8 cellular contexts compared by ENCODE assay signal in the genomic region with DNA sequence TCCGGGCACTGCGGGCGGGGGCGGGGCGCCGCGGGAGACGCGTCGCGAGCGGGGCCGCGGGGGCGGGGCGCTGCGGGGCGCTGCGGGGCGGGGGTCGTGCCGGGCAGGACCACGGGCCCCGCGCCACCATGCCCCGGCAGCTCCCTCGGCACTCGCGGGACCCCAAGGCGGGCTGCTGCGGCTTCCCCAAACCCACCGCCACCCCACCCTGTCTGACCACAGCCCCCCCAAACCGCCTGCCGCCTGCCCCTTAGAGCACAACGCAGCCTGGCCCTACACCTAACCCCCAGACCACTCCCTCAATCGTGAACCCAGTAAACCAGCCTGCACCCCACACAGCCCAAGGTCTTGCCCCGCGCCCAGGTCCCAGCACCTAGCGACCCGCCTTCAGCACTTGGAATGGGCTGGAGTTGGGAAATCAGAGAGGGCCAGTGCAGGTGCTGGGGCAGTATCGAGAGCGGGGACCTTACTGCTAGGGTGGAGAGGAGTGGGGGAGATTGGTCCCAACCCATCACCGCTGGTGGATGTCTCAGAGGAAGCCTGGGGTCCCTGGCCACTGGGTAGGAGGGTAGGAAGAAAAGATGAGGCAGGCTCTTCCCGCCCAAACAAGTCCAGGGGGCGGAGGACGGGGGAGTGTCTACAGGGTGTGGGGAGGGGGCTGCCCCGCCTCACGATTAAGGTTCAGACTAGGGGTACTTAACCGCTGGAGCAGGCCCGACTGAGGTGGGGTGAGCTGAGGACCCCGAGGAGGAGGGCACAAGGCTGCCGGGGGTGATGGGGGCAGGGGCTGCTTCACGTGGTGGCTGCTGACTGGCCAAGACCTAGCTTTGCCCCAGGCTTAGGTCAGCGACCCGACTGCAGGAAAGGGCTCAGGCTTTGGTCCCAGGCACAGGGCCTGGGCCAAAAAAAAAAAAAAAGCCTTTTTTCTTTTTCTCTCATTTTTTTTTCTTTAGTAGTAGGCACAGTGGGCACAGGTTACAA. TPM values are rescaled to one million over a fixed set of nuclear protein-coding genes. Genes with fewer than 3 reads are reported as not detected.
DNase-seq lines count a peak whose midpoint lies in the region; ATAC-seq and TF ChIP-seq lines count a peak whose summit lies in the region.

No MANE protein-coding gene starts in this region.

- H3K9ac ChIP-seq in mucosa of rectum (ENCODE audit: low read depth in 1 of 2, low read length in 2 of 2): peak overlapping the region; percentile 82 to 100

- H3K27ac ChIP-seq in RWPE2 (ENCODE audit: poor library complexity, severe bottlenecking): peak overlapping the region; percentile 73
- peak overlapping the region; percentile 97 for H3K27ac ChIP-seq in ectodermal cell (ENCODE audit: insufficient read depth, low read depth, low read length, poor library complexity, severe bottlenecking)
- peak overlapping the region; percentile 95 to 99 for H3K27ac ChIP-seq in mucosa of rectum (ENCODE audit: low read depth in 2 of 2, low read length in 2 of 2)

- no peak for TF ChIP-seq CTCF in RWPE2 (IDR thresholded peaks at IDR 0.05; ENCODE audit: poor library complexity, severe bottlenecking)

- H3K36me3 ChIP-seq in RWPE2 (ENCODE audit: low read depth) (peaks cover 29% of the 10 kb centered on the region), ectodermal cell (ENCODE audit: control insufficient read depth, insufficient read depth, low read length) (peaks cover 11% of the 10 kb centered on the region), mucosa of rectum (ENCODE audit: control insufficient read depth in 2 of 2, insufficient read depth in 2 of 2, low read length in 2 of 2) (peaks cover 16 to 17% of the 10 kb centered on the region in 2 donors)

- H3K4me3 ChIP-seq in RWPE2 (ENCODE audit: severe bottlenecking) (peak overlapping the region; percentile 93), ectodermal cell (ENCODE audit: insufficient read depth, low read depth, low read length) (peak overlapping the region; percentile 97), mucosa of rectum (ENCODE audit: low read length in 2 of 2) (peak overlapping the region; percentile 54 to 69)

- no peaks in the 10 kb centered on the region for H3K9me3 ChIP-seq in RWPE2 (ENCODE audit: severe bottlenecking)
- no peaks in the 10 kb centered on the region for H3K9me3 ChIP-seq in ectodermal cell (ENCODE audit: control insufficient read depth, low read length)
- H3K9me3 ChIP-seq in mucosa of rectum (ENCODE audit: control insufficient read depth in 2 of 2, low read length in 2 of 2): no peaks in the 10 kb centered on the region

- 1% methylated on average over 55 of the region's 55 CpGs for WGBS in ectodermal cell, 2 experiments

- H3K27me3 ChIP-seq in RWPE2 (ENCODE audit: insufficient read depth, poor library complexity, severe bottlenecking) (no peaks in the 10 kb centered on the region), ectodermal cell (ENCODE audit: control insufficient read depth, insufficient read depth, low read length, poor library complexity, severe bottlenecking) (no peaks in the 10 kb centered on the region), mucosa of rectum (ENCODE audit: control insufficient read depth in 2 of 2, insufficient read depth in 2 of 2, low read length in 2 of 2) (no peaks in the 10 kb centered on the region)

- ATAC-seq in RWPE2 (ENCODE audit: low read depth) (peak; percentile 23; the same call in 1 of the 3 replicates), GM21447 (IDR thresholded peaks at IDR 0.05; ENCODE audit: unreplicated experiment) (no peak), HG03521 (IDR thresholded peaks at IDR 0.05; ENCODE audit: unreplicated experiment) (no peak)

- H3K4me1 ChIP-seq in RWPE2 (ENCODE audit: insufficient read depth, poor library complexity, severe bottlenecking) (peaks cover 18% of the 10 kb centered on the region), ectodermal cell (ENCODE audit: control insufficient read depth, insufficient read depth, low read length) (peaks cover 28% of the 10 kb centered on the region), mucosa of rectum (ENCODE audit: control insufficient read depth in 2 of 2, insufficient read depth in 2 of 2, low read length in 2 of 2) (peaks cover 41 to 43% of the 10 kb centered on the region in 2 donors)

- DNase-seq in activated CD8-positive, alpha-beta memory T cell treated with anti-CD3 and anti-CD28 coated beads for 24 hours: peak; percentile 79
- no peak for DNase-seq in activated CD8-positive, alpha-beta memory T cell treated with anti-CD3 and anti-CD28 coated beads, Interleukin-2, amount 50 U/mL, for 4 hours
- DNase-seq in RWPE2 (ENCODE audit: low spot score) (no peak), UCSD-AML1 (lab: John Stamatoyannopoulos, UW; ENCODE audit: unreplicated experiment) (no peak)

RNA-seq across cellular contexts. Expression of a gene that starts 0.5 kb away (rescaled TPM):
- polyA plus RNA-seq in ectodermal cell (2013, experiment 1 of 4): 50.3 TPM
- polyA plus RNA-seq in ectodermal cell (2013, experiment 2 of 4): 44.8 TPM
- 38.2 TPM for polyA plus RNA-seq in ectodermal cell (2013, experiment 3 of 4)
- polyA plus RNA-seq in ectodermal cell (2013, experiment 4 of 4): 47.1 TPM

RNA-seq across cellular contexts. Expression of a gene that starts 11.1 kb away (rescaled TPM):
- polyA plus RNA-seq in ectodermal cell (2013, experiment 1 of 4): 20.6 TPM
- polyA plus RNA-seq in ectodermal cell (2013, experiment 2 of 4): 22.6 TPM
- polyA plus RNA-seq in ectodermal cell (2013, experiment 3 of 4): 20.0 TPM
- 21.2 TPM for polyA plus RNA-seq in ectodermal cell (2013, experiment 4 of 4)

RNA-seq across cellular contexts. Expression of a gene that starts 12.9 kb away (rescaled TPM):
- 18.8 TPM for polyA plus RNA-seq in ectodermal cell (2013, experiment 1 of 4)
- polyA plus RNA-seq in ectodermal cell (2013, experiment 2 of 4): 18.2 TPM
- 31.3 TPM for polyA plus RNA-seq in ectodermal cell (2013, experiment 3 of 4)
- polyA plus RNA-seq in ectodermal cell (2013, experiment 4 of 4): 28.9 TPM

RNA-seq across cellular contexts. Expression of a gene that starts 26.7 kb away (rescaled TPM):
- 3.2 TPM for polyA plus RNA-seq in ectodermal cell (2013, experiment 1 of 4)
- 3.4 TPM for polyA plus RNA-seq in ectodermal cell (2013, experiment 2 of 4)
- polyA plus RNA-seq in ectodermal cell (2013, experiment 3 of 4): 2.9 TPM
- polyA plus RNA-seq in ectodermal cell (2013, experiment 4 of 4): 3.1 TPM

RNA-seq across cellular contexts. Expression of a gene that starts 39.4 kb away (rescaled TPM):
- polyA plus RNA-seq in ectodermal cell (2013, experiment 1 of 4): not detected
- polyA plus RNA-seq in ectodermal cell (2013, experiment 2 of 4): 0.21 TPM
- 0.91 TPM for polyA plus RNA-seq in ectodermal cell (2013, experiment 3 of 4)
- polyA plus RNA-seq in ectodermal cell (2013, experiment 4 of 4): 0.53 TPM
